Comparison of ENCODE assay signal across 6 cellular contexts in genomic region chr15:72661081-72661480, GRCh38. TPM values are rescaled to one million over a fixed set of nuclear protein-coding genes. Genes with fewer than 3 reads are reported as not detected.
"Had no signal": no experiment of that assay in that cellular context is flagged by ENCODE, and none has a peak within 500 bp of the region (broad histone marks: within the 10 kb centered on the region; RNA-seq: fewer than 3 reads in every experiment).

No MANE protein-coding gene starts in this region.

RNA-seq across cellular contexts. Expression of gene GOLGA6B, which starts 6.6 kb away (rescaled TPM):
- total RNA-seq: HepG2, HT-29, IMR-90, K562 had no signal
- polyA plus RNA-seq: IgD-negative memory B cell, IMR-90, K562 had no signal

RNA-seq across cellular contexts. Expression of gene HIGD2B, which starts 24.9 kb away (rescaled TPM):
- total RNA-seq: HepG2, HT1080, IMR-90 had no signal
- polyA plus RNA-seq: HepG2, IgD-negative memory B cell, IMR-90 had no signal
